In genomic region chr3:31364711-31365110, GRCh38 we compare ENCODE assay signal across 16 cellular contexts.
DNase-seq lines count a peak whose midpoint lies in the region; ATAC-seq and TF ChIP-seq lines count a peak whose summit lies in the region.
"Had no signal": no experiment of that assay in that cellular context is flagged by ENCODE, and none has a peak within 500 bp of the region (broad histone marks: within the 10 kb centered on the region; RNA-seq: fewer than 3 reads in every experiment).

No MANE protein-coding gene starts in this region.

- H3K27ac ChIP-seq in parathyroid adenoma: no peak overlapping the region
- H3K27ac ChIP-seq: 22Rv1, colonic mucosa, heart left ventricle, left ventricle myocardium inferior had no signal

- no peaks in the 10 kb centered on the region for H3K27me3 ChIP-seq in parathyroid adenoma (ENCODE audit: control insufficient read depth, insufficient read depth, low read length)
- H3K27me3 ChIP-seq: colonic mucosa, heart left ventricle had no signal

- peak; percentile 3 for DNase-seq in DMS 273 (lab: John Stamatoyannopoulos, UW; ENCODE audit: unreplicated experiment)
- DNase-seq in DMS 273 treated with DMSO at 0.1 percent for 48 hours (lab: John Stamatoyannopoulos, UW): no peak
- DNase-seq in NCI-H69 (lab: John Stamatoyannopoulos, UW): peak; percentile 13
- peak; percentile 7 for DNase-seq in dermis blood vessel endothelial cell
- DNase-seq in NCI-H187 (lab: John Stamatoyannopoulos, UW): no peak
- DNase-seq: activated naive CD4-positive, alpha-beta T cell treated with anti-CD3 and anti-CD28 coated beads for 36 hours; colonic mucosa; H9; heart left ventricle; left ventricle myocardium inferior; NCI-H1930; stimulated activated CD4-positive, alpha-beta T cell treated with anti-CD3 and anti-CD28 coated beads, Interleukin-12 subunit alpha, Interleukin-12 subunit beta, amount 100 ng/mL, for 4 hours had no signal

- no peak overlapping the region for H3K4me2 ChIP-seq in parathyroid adenoma (ENCODE audit: low read length)

- H3K9me3 ChIP-seq in parathyroid adenoma (ENCODE audit: control insufficient read depth, low read length): no peaks in the 10 kb centered on the region
- H3K9me3 ChIP-seq: colonic mucosa, heart left ventricle, left ventricle myocardium inferior had no signal

- H3K4me3 ChIP-seq in parathyroid adenoma (ENCODE audit: low read depth, low read length): no peak overlapping the region
- H3K4me3 ChIP-seq: colonic mucosa, heart left ventricle, left ventricle myocardium inferior had no signal

- H2AFZ ChIP-seq in parathyroid adenoma: peak overlapping the region; percentile 40

- no peak for ATAC-seq in GM18511 (IDR thresholded peaks at IDR 0.05; ENCODE audit: unreplicated experiment)
- no peak for ATAC-seq in HG03039 (IDR thresholded peaks at IDR 0.05; ENCODE audit: unreplicated experiment)
- ATAC-seq: heart left ventricle had no signal

- H3K4me1 ChIP-seq in parathyroid adenoma: peaks cover 3% of the 10 kb centered on the region
- H3K4me1 ChIP-seq: colonic mucosa, left ventricle myocardium inferior had no signal

- TF ChIP-seq CTCF in parathyroid adenoma (IDR thresholded peaks at IDR 0.05): no peak

- H3K79me2 ChIP-seq in parathyroid adenoma: no peaks in the 10 kb centered on the region

- H3K9ac ChIP-seq in parathyroid adenoma: no peak overlapping the region

- no peaks in the 10 kb centered on the region for H3K36me3 ChIP-seq in parathyroid adenoma (ENCODE audit: control insufficient read depth, insufficient read depth, low read length)
- H3K36me3 ChIP-seq: colonic mucosa, heart left ventricle, left ventricle myocardium inferior had no signal

Comparison
In these comparisons a context has a peak if more than half of its experiments do, and no peak if none do; other contexts are left out.
1. DNase-seq: peak in DMS 273 (single experiment), NCI-H69 (single experiment) and dermis blood vessel endothelial cell (single experiment); none in DMS 273 treated with DMSO at 0.1 percent for 48 hours (single experiment) and NCI-H187 (0 of 2).